Comparison of ENCODE assay signal across 2 cellular contexts in the genomic region with DNA sequence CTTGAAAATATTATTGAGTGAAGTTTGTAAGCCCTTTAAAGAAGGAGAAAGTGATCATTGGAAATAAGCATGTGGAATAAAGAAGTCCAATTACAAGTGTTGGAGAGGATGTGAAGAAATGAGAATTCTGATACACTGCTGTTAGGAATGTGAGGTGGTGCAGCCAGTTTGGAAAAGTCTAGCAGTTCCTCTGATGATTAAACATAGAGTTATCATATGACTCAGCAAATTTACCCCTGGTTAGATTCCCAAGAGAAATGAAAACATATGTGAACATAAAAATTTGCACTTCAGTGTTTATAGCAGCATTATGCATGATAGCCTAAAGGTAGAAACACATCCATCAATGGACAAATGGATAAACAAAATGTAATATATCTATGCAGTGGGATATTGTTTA.
TF ChIP-seq lines count a peak whose summit lies in the region.

No MANE protein-coding gene starts in this region.

TF ChIP-seq in IMR-90, 13 proteins besides CTCF, POLR2A, EP300 and RAD21:
- TF ChIP-seq SMC3 (IDR thresholded peaks at IDR 0.05; ENCODE audit: low read depth, low read length) = no peak
- peak; percentile 100 for TF ChIP-seq NFE2L2 (IDR thresholded peaks at IDR 0.05; ENCODE audit: low read depth, low read length)
- peak; percentile 99 for TF ChIP-seq MAFK (IDR thresholded peaks at IDR 0.05; ENCODE audit: low read depth, low read length)
- no peak for TF ChIP-seq RCOR1 (IDR thresholded peaks at IDR 0.05; ENCODE audit: insufficient replicate concordance, low read length)
- TF ChIP-seq FOS (IDR thresholded peaks at IDR 0.05; ENCODE audit: low read depth, low read length) = peak; percentile 35; the same call in 1 of the 2 replicates
- TF ChIP-seq CEBPB (IDR thresholded peaks at IDR 0.05; ENCODE audit: low read depth, low read length) = 0 out of 2 replicates have a peak, but pooled peaks have one; percentile 4
- no peak for TF ChIP-seq MXI1 (IDR thresholded peaks at IDR 0.05; ENCODE audit: borderline replicate concordance, low read depth, low read length)
- no peak for TF ChIP-seq RFX5 (IDR thresholded peaks at IDR 0.05; ENCODE audit: low read depth, low read length)
- TF ChIP-seq, protein P1, sequence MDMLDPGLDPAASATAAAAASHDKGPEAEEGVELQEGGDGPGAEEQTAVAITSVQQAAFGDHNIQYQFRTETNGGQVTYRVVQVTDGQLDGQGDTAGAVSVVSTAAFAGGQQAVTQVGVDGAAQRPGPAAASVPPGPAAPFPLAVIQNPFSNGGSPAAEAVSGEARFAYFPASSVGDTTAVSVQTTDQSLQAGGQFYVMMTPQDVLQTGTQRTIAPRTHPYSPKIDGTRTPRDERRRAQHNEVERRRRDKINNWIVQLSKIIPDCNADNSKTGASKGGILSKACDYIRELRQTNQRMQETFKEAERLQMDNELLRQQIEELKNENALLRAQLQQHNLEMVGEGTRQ (IDR thresholded peaks at IDR 0.05; ENCODE audit: low read depth, low read length) = no peak
- no peak for TF ChIP-seq MAZ (IDR thresholded peaks at IDR 0.05; ENCODE audit: borderline replicate concordance, low read depth, low read length)

TF ChIP-seq in GM12878, 131 proteins besides CTCF, POLR2A, EP300 and RAD21:
- TF ChIP-seq IKZF2 (IDR thresholded peaks at IDR 0.05) (0 out of 4 replicates have a peak, but pooled peaks of 1 of the 2 experiments have one; percentile 22), BACH1 (IDR thresholded peaks at IDR 0.05; ENCODE audit: borderline replicate concordance) (peak; percentile 92), IKZF1 (conservative IDR thresholded peaks at IDR 0.05) (0 out of 2 replicates have a peak, but pooled peaks have one; percentile 33), JUNB (IDR thresholded peaks at IDR 0.05) (0 out of 2 replicates have a peak, but pooled peaks have one; percentile 17), CEBPB (IDR thresholded peaks at IDR 0.05; ENCODE audit: borderline replicate concordance in 1 of 2, low read depth in 2 of 2, low read length in 2 of 2) (no peak), NFIC (IDR thresholded peaks at IDR 0.05; ENCODE audit: low read depth, low read length) (peak; percentile 31; the same call in 1 of the 2 replicates), KAT2A (conservative IDR thresholded peaks at IDR 0.05; ENCODE audit: control insufficient read depth, low read depth, low read length) (no peak)
